Comparison of ENCODE assay signal across 18 cellular contexts in the genomic region with DNA sequence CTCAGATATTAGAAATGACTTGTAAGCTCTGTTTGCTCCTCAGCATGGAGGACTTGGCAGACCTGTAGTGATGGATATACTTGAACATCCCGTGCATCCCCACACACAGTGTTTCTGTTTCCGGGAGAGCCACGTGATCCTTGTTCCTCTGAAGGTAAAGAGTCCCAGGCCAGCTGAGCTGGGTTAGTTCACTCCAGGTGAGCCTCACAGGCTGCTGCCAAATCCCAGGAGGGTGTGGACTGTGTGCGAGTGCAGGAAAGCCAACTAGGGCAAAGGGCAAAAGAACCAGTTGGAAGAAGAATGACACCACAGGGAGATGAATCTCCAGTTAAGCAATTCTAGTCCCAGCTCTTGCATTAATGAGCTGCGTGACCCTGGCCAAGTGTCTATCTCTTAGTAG. TPM values are rescaled to one million over a fixed set of nuclear protein-coding genes. Genes with fewer than 3 reads are reported as not detected.
DNase-seq lines count a peak whose midpoint lies in the region; ATAC-seq, FAIRE-seq and TF ChIP-seq lines count a peak whose summit lies in the region.
"Had no signal": no experiment of that assay in that cellular context is flagged by ENCODE, and none has a peak within 500 bp of the region (broad histone marks: within the 10 kb centered on the region; RNA-seq: fewer than 3 reads in every experiment).

No MANE protein-coding gene starts in this region.

- H3K36me3 Mint-ChIP-seq in natural killer cell treated with Interleukin-12 subunit alpha and Interleukin-12 subunit beta and Interleukin-15 and Interleukin-18, amount 100 ng/mL, for 72 hours: no peaks in the 10 kb centered on the region

- H3K4ac ChIP-seq in mesenchymal stem cell (ENCODE audit: low read depth in 1 of 2, low read length in 2 of 2): no peak overlapping the region

- H3K4me2 ChIP-seq in A549: peak overlapping the region; percentile 35; the same call in 2 of the 3 replicates
- no peak overlapping the region for H3K4me2 ChIP-seq in mesenchymal stem cell (ENCODE audit: low read length, poor library complexity, severe bottlenecking)

- peaks cover 35 to 38% of the 10 kb centered on the region in 2 donors for H3K27me3 Mint-ChIP-seq in natural killer cell treated with Interleukin-12 subunit alpha and Interleukin-12 subunit beta and Interleukin-15 and Interleukin-18, amount 100 ng/mL, for 72 hours

- H2BK5ac ChIP-seq in mesenchymal stem cell (ENCODE audit: low read depth, low read length, poor library complexity, severe bottlenecking): no peak overlapping the region

- no peaks in the 10 kb centered on the region for H3K27me3 ChIP-seq in colonic mucosa
- peaks cover 0 to 45% of the 10 kb centered on the region in 2 experiments for H3K27me3 ChIP-seq in mesenchymal stem cell (ENCODE audit: control insufficient read depth in 1 of 2, insufficient read depth in 1 of 2, low read length in 2 of 2)

- WGBS in A549 (ENCODE audit: missing lambda C conversion rate): 13% methylated on average over 5 of the region's 5 CpGs
- WGBS in mesenchymal stem cell: 82% methylated on average over 5 of the region's 5 CpGs

- no peak for TF ChIP-seq EP300 in A549 (IDR thresholded peaks at IDR 0.05)

- H3K27ac Mint-ChIP-seq in natural killer cell treated with Interleukin-12 subunit alpha and Interleukin-12 subunit beta and Interleukin-15 and Interleukin-18, amount 100 ng/mL, for 72 hours: no peak overlapping the region
- H3K27ac Mint-ChIP-seq: activated B cell treated with CpG ODN at 0.5 μM for 24 hours; activated naive CD8-positive, alpha-beta T cell treated with anti-CD3 and anti-CD28 coated beads, Interleukin-2, amount 50 U/mL, for 24 hours had no signal

- H3K14ac ChIP-seq in mesenchymal stem cell (ENCODE audit: low read length in 2 of 2): no peak overlapping the region

- DNase-seq in A549 (ENCODE audit: low read depth in 1 of 2, low spot score in 1 of 2): peak in 1 of 2 experiments; percentile 16
- peak; percentile 100 for DNase-seq in LNCaP clone FGC (ENCODE audit: low read depth)
- peak; percentile 91 for DNase-seq in colonic mucosa
- no peak for DNase-seq in mesenchymal stem cell
- no peak for DNase-seq in activated naive CD4-positive, alpha-beta T cell treated with Interleukin-2 at 50 U/mL for 16 hours
- DNase-seq in natural killer cell treated with Interleukin-12 subunit alpha and Interleukin-12 subunit beta and Interleukin-15 and Interleukin-18, amount 100 ng/mL, for 72 hours (ENCODE audit: low spot score): no peak
- no peak for DNase-seq in GM12892 (ENCODE audit: insufficient read length)
- DNase-seq: activated B cell treated with CpG ODN at 0.5 μM for 24 hours; activated naive CD8-positive, alpha-beta T cell treated with anti-CD3 and anti-CD28 coated beads, Interleukin-2, amount 50 U/mL, for 24 hours; cortex of kidney; NCI-H1417 had no signal

- TF ChIP-seq CTCF in A549 (IDR thresholded peaks at IDR 0.05) (no peak), LNCaP clone FGC (IDR thresholded peaks at IDR 0.05; ENCODE audit: control insufficient read depth, extremely low read depth, insufficient read depth) (no peak), colonic mucosa (IDR thresholded peaks at IDR 0.05) (no peak)

- CTCF ChIA-PET in A549 (lab: Yijun Ruan, JAX): interaction anchor here (1.7 kb wide), 1 partner anchor 12 kb away, joined by 3 read pairs; no protein-coding TSS in a partner anchor

- no peak overlapping the region for H4K91ac ChIP-seq in mesenchymal stem cell (ENCODE audit: low read length)

- H3K4me1 ChIP-seq in A549 (peaks cover 8% of the 10 kb centered on the region; the same call in 1 of the 3 replicates), colonic mucosa (no peaks in the 10 kb centered on the region), mesenchymal stem cell (ENCODE audit: control insufficient read depth, insufficient read depth, low read depth, low read length) (no peaks in the 10 kb centered on the region)

- H2BK120ac ChIP-seq in mesenchymal stem cell (ENCODE audit: low read depth, low read length): no peak overlapping the region

- intact Hi-C loops in colonic mucosa (cut with DNase I): no loop called here

- ATAC-seq in A549 (peak; percentile 53 to 59; a peak in 5 of 6 replicates), HG02610 (IDR thresholded peaks at IDR 0.05; ENCODE audit: unreplicated experiment) (no peak)
- no peak for ATAC-seq in natural killer cell treated with Interleukin-12 subunit alpha and Interleukin-12 subunit beta and Interleukin-15 and Interleukin-18, amount 100 ng/mL, for 72 hours
- ATAC-seq: activated naive CD8-positive, alpha-beta T cell treated with anti-CD3 and anti-CD28 coated beads, Interleukin-2, amount 50 U/mL, for 24 hours had no signal

- no peak overlapping the region for H3K9ac ChIP-seq in colonic mucosa (ENCODE audit: low read depth in 2 of 2, low read length in 2 of 2)
- peak overlapping the region; percentile 46 for H3K9ac ChIP-seq in mesenchymal stem cell (ENCODE audit: low read length)

- H3K79me1 ChIP-seq in mesenchymal stem cell (replicated peaks; ENCODE audit: low read length, poor library complexity, severe bottlenecking): no peaks in the 10 kb centered on the region

- H3K4me3 ChIP-seq in A549 (no peak overlapping the region), LNCaP clone FGC (ENCODE audit: low read depth, low read length) (peak overlapping the region; percentile 49), colonic mucosa (no peak overlapping the region), mesenchymal stem cell (ENCODE audit: insufficient read depth in 1 of 2, low read depth in 1 of 2, low read length in 2 of 2) (peak overlapping the region in 1 of 2 experiments; percentile 69)
- H3K4me3 ChIP-seq: SK-N-MC had no signal

- no peak overlapping the region for H2BK12ac ChIP-seq in mesenchymal stem cell (ENCODE audit: low read length in 2 of 2)

- H3K4me1 Mint-ChIP-seq in natural killer cell treated with Interleukin-12 subunit alpha and Interleukin-12 subunit beta and Interleukin-15 and Interleukin-18, amount 100 ng/mL, for 72 hours (ENCODE audit: low read depth in 2 of 2): no peaks in the 10 kb centered on the region
- H3K4me1 Mint-ChIP-seq: activated B cell treated with CpG ODN at 0.5 μM for 24 hours; activated naive CD8-positive, alpha-beta T cell treated with anti-CD3 and anti-CD28 coated beads, Interleukin-2, amount 50 U/mL, for 24 hours had no signal

- no peak overlapping the region for H2BK15ac ChIP-seq in mesenchymal stem cell (ENCODE audit: low read depth, poor library complexity, severe bottlenecking)

- no peak overlapping the region for H3K4me3 Mint-ChIP-seq in natural killer cell treated with Interleukin-12 subunit alpha and Interleukin-12 subunit beta and Interleukin-15 and Interleukin-18, amount 100 ng/mL, for 72 hours
- H3K4me3 Mint-ChIP-seq: activated B cell treated with CpG ODN at 0.5 μM for 24 hours; activated naive CD8-positive, alpha-beta T cell treated with anti-CD3 and anti-CD28 coated beads, Interleukin-2, amount 50 U/mL, for 24 hours had no signal

- H3K27ac ChIP-seq in A549 (no peak overlapping the region), colonic mucosa (no peak overlapping the region), mesenchymal stem cell (ENCODE audit: low read length, poor library complexity, severe bottlenecking) (no peak overlapping the region)
- H3K27ac ChIP-seq: SK-N-MC had no signal

- no peak overlapping the region for H2AFZ ChIP-seq in mesenchymal stem cell (ENCODE audit: low read depth, low read length)

- TF ChIP-seq POLR2A in A549 (IDR thresholded peaks at IDR 0.05; ENCODE audit: low read length) (no peak), GM12892 (IDR thresholded peaks at IDR 0.05; ENCODE audit: low read depth, low read length) (no peak)

- no peak overlapping the region for H3K18ac ChIP-seq in mesenchymal stem cell (ENCODE audit: low read depth in 1 of 2, low read length in 2 of 2)

- TF ChIP-seq RAD21 in A549 (conservative IDR thresholded peaks at IDR 0.05 in 1 of 2, IDR thresholded peaks at IDR 0.05 in 1 of 2): no peak

- no peak overlapping the region for H4K8ac ChIP-seq in mesenchymal stem cell (ENCODE audit: low read length)

- no peaks in the 10 kb centered on the region for H3K9me3 ChIP-seq in A549
- no peaks in the 10 kb centered on the region for H3K9me3 ChIP-seq in colonic mucosa
- no peaks in the 10 kb centered on the region for H3K9me3 ChIP-seq in mesenchymal stem cell (ENCODE audit: control insufficient read depth, low read length)

- no peak overlapping the region for H3K23ac ChIP-seq in mesenchymal stem cell (ENCODE audit: low read length in 2 of 2)

- POLR2A ChIA-PET in A549 (lab: Yijun Ruan, JAX): no interaction called here

- no peaks in the 10 kb centered on the region for H3K9me3 Mint-ChIP-seq in natural killer cell treated with Interleukin-12 subunit alpha and Interleukin-12 subunit beta and Interleukin-15 and Interleukin-18, amount 100 ng/mL, for 72 hours
- H3K9me3 Mint-ChIP-seq: activated B cell treated with CpG ODN at 0.5 μM for 24 hours; activated naive CD8-positive, alpha-beta T cell treated with anti-CD3 and anti-CD28 coated beads, Interleukin-2, amount 50 U/mL, for 24 hours had no signal

- H3K36me3 ChIP-seq in colonic mucosa (no peaks in the 10 kb centered on the region), mesenchymal stem cell (ENCODE audit: control insufficient read depth in 1 of 2, insufficient read depth in 2 of 2, low read depth in 1 of 2, low read length in 2 of 2) (no peaks in the 10 kb centered on the region)

- FAIRE-seq in A549 (lab: Jason Lieb, UNC) (no peak), GM12892 (lab: Jason Lieb, UNC) (no peak)
- FAIRE-seq: islet of Langerhans had no signal

- no peak overlapping the region for H2AK5ac ChIP-seq in mesenchymal stem cell (ENCODE audit: low read length, severe bottlenecking)

RNA-seq across cellular contexts. Expression of a gene that starts 10.4 kb away (rescaled TPM):
- polyA plus RNA-seq in A549 (2011; rRNA removed): 303 and 338 TPM in 2 replicates
- polyA plus RNA-seq in A549 (2012; cell fraction: cytosol; rRNA removed): 320 and 403 TPM in 2 replicates
- polyA plus RNA-seq in A549 (2012; cell fraction: nucleus; rRNA removed): 100 and 122 TPM in 2 replicates
- 324 to 370 TPM (median 339 TPM) in 3 replicates for polyA plus RNA-seq in A549 (2017; fragmentation: RNase III; extraction: RNeasy Plus Mini Kit Qiagen cat#74134 plus additional on column Dnase treatment)
- polyA minus RNA-seq in A549 (2011; rRNA and poly(A)+ RNA removed): 58.0 and 60.0 TPM in 2 replicates
- total RNA-seq in colonic mucosa: 100 to 1,000 TPM in 1 of 2 donors, 10 to 100 TPM in 1; 59.9 to 112 TPM
- 160 TPM for polyA plus RNA-seq in mesenchymal stem cell (2013, experiment 1 of 2)
- polyA plus RNA-seq in mesenchymal stem cell (2013, experiment 2 of 2): 170 TPM
- total RNA-seq in natural killer cell treated with Interleukin-12 subunit alpha and Interleukin-12 subunit beta and Interleukin-15 and Interleukin-18, amount 100 ng/mL, for 72 hours: 100 to 1,000 TPM in 1 of 2 donors, 10 to 100 TPM in 1; 93.0 to 136 TPM
- polyA plus RNA-seq in GM12892 (2012; ENCODE audit: missing spikeins): 242 TPM

RNA-seq across cellular contexts. Expression of a gene that starts 26.6 kb away (rescaled TPM):
- 5.3 and 5.7 TPM in 2 replicates for polyA plus RNA-seq in A549 (2011; rRNA removed)
- polyA plus RNA-seq in A549 (2012; cell fraction: cytosol; rRNA removed): 4.0 and 5.1 TPM in 2 replicates
- 9.7 and 10.2 TPM in 2 replicates for polyA plus RNA-seq in A549 (2012; cell fraction: nucleus; rRNA removed)
- polyA plus RNA-seq in A549 (2017; fragmentation: RNase III; extraction: RNeasy Plus Mini Kit Qiagen cat#74134 plus additional on column Dnase treatment): 4.6 to 5.0 TPM (median 4.8 TPM) in 3 replicates
- 10.5 and 11.4 TPM in 2 replicates for polyA minus RNA-seq in A549 (2011; rRNA and poly(A)+ RNA removed)
- total RNA-seq in colonic mucosa: 1 to 10 TPM; 2.7 to 2.9 TPM
- 11.3 TPM for polyA plus RNA-seq in mesenchymal stem cell (2013, experiment 1 of 2)
- polyA plus RNA-seq in mesenchymal stem cell (2013, experiment 2 of 2): 11.2 TPM
- 1 to 10 TPM; 4.3 to 8.7 TPM for total RNA-seq in natural killer cell treated with Interleukin-12 subunit alpha and Interleukin-12 subunit beta and Interleukin-15 and Interleukin-18, amount 100 ng/mL, for 72 hours
- polyA plus RNA-seq in GM12892 (2012; ENCODE audit: missing spikeins): 7.8 TPM

RNA-seq across cellular contexts. Expression of a gene that starts 47.9 kb away (rescaled TPM):
- polyA plus RNA-seq in A549 (2011; rRNA removed): 0.01 TPM in 1 of 2 replicates, not detected in the other
- 0.01 TPM in 1 of 2 replicates, not detected in the other for polyA plus RNA-seq in A549 (2012; cell fraction: cytosol; rRNA removed)
- polyA plus RNA-seq in A549 (2012; cell fraction: nucleus; rRNA removed): 0.02 TPM in 2 replicates
- 0.03 TPM in 1 of 3 replicates, not detected in the others for polyA plus RNA-seq in A549 (2017; fragmentation: RNase III; extraction: RNeasy Plus Mini Kit Qiagen cat#74134 plus additional on column Dnase treatment)
- polyA minus RNA-seq in A549 (2011; rRNA and poly(A)+ RNA removed): 0.05 TPM in 1 of 2 replicates, not detected in the other
- under 1 TPM; 0.08 to 0.35 TPM for total RNA-seq in colonic mucosa
- polyA plus RNA-seq in mesenchymal stem cell (2013, experiment 1 of 2): not detected
- polyA plus RNA-seq in mesenchymal stem cell (2013, experiment 2 of 2): not detected
- total RNA-seq in natural killer cell treated with Interleukin-12 subunit alpha and Interleukin-12 subunit beta and Interleukin-15 and Interleukin-18, amount 100 ng/mL, for 72 hours: not detected
- 0.04 TPM for polyA plus RNA-seq in GM12892 (2012; ENCODE audit: missing spikeins)
- total RNA-seq: fibroblast of villous mesenchyme, H4, HT1080 had no signal
- polyA plus RNA-seq: AG04450 had no signal

Comparison
In these comparisons a context has a peak if more than half of its experiments do, and no peak if none do; other contexts are left out.
1. ATAC-seq: peak in A549 (2 of 2); none in HG02610 (single experiment) and natural killer cell treated with Interleukin-12 subunit alpha and Interleukin-12 subunit beta and Interleukin-15 and Interleukin-18, amount 100 ng/mL, for 72 hours (0 of 2).
2. DNase-seq: peak in LNCaP clone FGC (single experiment) and colonic mucosa (single experiment); none in mesenchymal stem cell (single experiment), activated naive CD4-positive, alpha-beta T cell treated with Interleukin-2 at 50 U/mL for 16 hours (single experiment), natural killer cell treated with Interleukin-12 subunit alpha and Interleukin-12 subunit beta and Interleukin-15 and Interleukin-18, amount 100 ng/mL, for 72 hours (single experiment) and GM12892 (single experiment).